18 cellular contexts compared by ENCODE assay signal in genomic region chr6:72035483-72035882, GRCh38.
DNase-seq lines count a peak whose midpoint lies in the region; TF ChIP-seq lines count a peak whose summit lies in the region.
"Had no signal": no experiment of that assay in that cellular context is flagged by ENCODE, and none has a peak within 500 bp of the region (broad histone marks: within the 10 kb centered on the region; RNA-seq: fewer than 3 reads in every experiment).

No MANE protein-coding gene starts in this region.

- H3K27ac Mint-ChIP-seq in Calu3 (ENCODE audit: unreplicated experiment) = peak overlapping the region; percentile 37
- H3K27ac Mint-ChIP-seq: CD14-positive monocyte had no signal

- no peaks in the 10 kb centered on the region for H3K4me1 ChIP-seq in left ventricle myocardium inferior
- H3K4me1 ChIP-seq: A549 had no signal

- BruUV-seq in Calu3 (replicated peaks; lab: Mats Ljungman, UMichigan) = no TSS peak

- DNase-seq in ACHN = peak; percentile 46
- no peak for DNase-seq in Calu3
- peak; percentile 53 for DNase-seq in epithelial cell of esophagus (ENCODE audit: low read depth)
- peak; percentile 90 for DNase-seq in renal cortical epithelial cell (ENCODE audit: low read depth)
- no peak for DNase-seq in middle frontal gyrus (ENCODE audit: extremely low spot score, low spot score)
- no peak for DNase-seq in head of caudate nucleus
- DNase-seq in left ventricle myocardium inferior = no peak
- DNase-seq: AML-193, GOT3, IMR-90, NCI-H1436, NCI-H1930, NCI-H748 treated with DMSO at 0.1 percent for 48 hours, OCI-M1, SHP77 had no signal

- no peaks in the 10 kb centered on the region for H3K36me3 ChIP-seq in left ventricle myocardium inferior

- H3K9me3 ChIP-seq in left ventricle myocardium inferior (replicated peaks) = no peaks in the 10 kb centered on the region
- H3K9me3 ChIP-seq: A549 had no signal

- intact Hi-C loops in Calu3 (cut with micrococcal nuclease; ENCODE audit: unreplicated experiment) = no loop called here
- intact Hi-C loops in head of caudate nucleus (cut with DNase I) = no loop called here
- intact Hi-C loops in left ventricle myocardium inferior (cut with micrococcal nuclease) = no loop called here

- H3K27me3 Mint-ChIP-seq in Calu3 (ENCODE audit: unreplicated experiment) = no peaks in the 10 kb centered on the region

- no peaks in the 10 kb centered on the region for H3K36me3 Mint-ChIP-seq in Calu3 (ENCODE audit: insufficient read depth, unreplicated experiment)
- H3K36me3 Mint-ChIP-seq: CD14-positive monocyte had no signal

- no peaks in the 10 kb centered on the region for H3K9me3 Mint-ChIP-seq in Calu3 (ENCODE audit: low read depth, unreplicated experiment)
- H3K9me3 Mint-ChIP-seq: CD14-positive monocyte had no signal

- in situ Hi-C loops in ACHN (cut with HindIII; ENCODE audit: low pct_ligation_motif_present, low pct_unique_long_range_greater_than_20kb, low sequenced_read_pairs) = no loop called here

- H3K4me3 ChIP-seq in epithelial cell of esophagus (ENCODE audit: low read length) (no peak overlapping the region), left ventricle myocardium inferior (no peak overlapping the region)
- H3K4me3 ChIP-seq: A549, SK-N-MC had no signal

- H3K27me3 ChIP-seq in left ventricle myocardium inferior (ENCODE audit: low read depth) = no peaks in the 10 kb centered on the region

- CTCF ChIA-PET in Calu3 (lab: Charles Lee) = interaction anchor here (0.6 to 1.3 kb wide), 2 partner anchors 424 to 504 kb away, joined by 3 read pairs; no protein-coding TSS in a partner anchor

- TF ChIP-seq CTCF in Calu3 (IDR thresholded peaks at IDR 0.05; ENCODE audit: unreplicated experiment) = no peak
- TF ChIP-seq CTCF in epithelial cell of esophagus (IDR thresholded peaks at IDR 0.05; ENCODE audit: insufficient read depth, low read depth, low read length, missing control alignments) = no peak
- TF ChIP-seq CTCF in left ventricle myocardium inferior (IDR thresholded peaks at IDR 0.05; ENCODE audit: borderline replicate concordance) = no peak

- peaks cover 41% of the 10 kb centered on the region for H3K4me1 Mint-ChIP-seq in Calu3 (ENCODE audit: low read depth, unreplicated experiment)
- H3K4me1 Mint-ChIP-seq: CD14-positive monocyte had no signal

- no peak overlapping the region for H3K4me3 Mint-ChIP-seq in Calu3 (ENCODE audit: low read depth, unreplicated experiment)
- H3K4me3 Mint-ChIP-seq: CD14-positive monocyte had no signal

- H3K27ac ChIP-seq in left ventricle myocardium inferior (replicated peaks) = no peak overlapping the region
- H3K27ac ChIP-seq: A549, SK-N-MC had no signal

Comparison
In these comparisons a context has a peak if more than half of its experiments do, and no peak if none do; other contexts are left out.
1. DNase-seq: peak in ACHN (single experiment), epithelial cell of esophagus (single experiment) and renal cortical epithelial cell (single experiment); none in Calu3 (single experiment), middle frontal gyrus (single experiment), head of caudate nucleus (0 of 42) and left ventricle myocardium inferior (single experiment).